Comparison of ENCODE assay signal across 9 cellular contexts in genomic region chr4:89305712-89306437, GRCh38. TPM values are rescaled to one million over a fixed set of nuclear protein-coding genes. Genes with fewer than 3 reads are reported as not detected.
A peak's percentile ranks its signal among the peaks of the same experiment; 100 is the strongest.
DNase-seq lines count a peak whose midpoint lies in the region; ATAC-seq and TF ChIP-seq lines count a peak whose summit lies in the region.
"Had no signal": no experiment of that assay in that cellular context is flagged by ENCODE, and none has a peak within 500 bp of the region (broad histone marks: within the 10 kb centered on the region; RNA-seq: fewer than 3 reads in every experiment).

No MANE protein-coding gene starts in this region.

- H3K27ac Mint-ChIP-seq in endodermal cell (no peak overlapping the region), neural progenitor cell (no peak overlapping the region)

- H3K9ac ChIP-seq in endodermal cell (ENCODE audit: extremely low read depth, low read length, poor library complexity, severe bottlenecking) (no peak overlapping the region), neural progenitor cell (no peak overlapping the region)

- no peaks in the 10 kb centered on the region for H3F3A ChIP-seq in neural progenitor cell (ENCODE audit: low read depth)

- H3K4me2 ChIP-seq in neural progenitor cell = no peak overlapping the region

- H3K4me3 ChIP-seq in endodermal cell (ENCODE audit: low read length) (no peak overlapping the region), neural progenitor cell (no peak overlapping the region)

- peak; percentile 45 for ATAC-seq in GM18870 (IDR thresholded peaks at IDR 0.05; ENCODE audit: unreplicated experiment)
- ATAC-seq in GM18517 (IDR thresholded peaks at IDR 0.05; ENCODE audit: unreplicated experiment) = no peak
- no peak for ATAC-seq in GM19023 (IDR thresholded peaks at IDR 0.05; ENCODE audit: unreplicated experiment)
- no peak for ATAC-seq in HG02870 (IDR thresholded peaks at IDR 0.05; ENCODE audit: unreplicated experiment)

- H4K20me1 ChIP-seq in neural progenitor cell (ENCODE audit: low read depth) = no peaks in the 10 kb centered on the region

- no peaks in the 10 kb centered on the region for H3K9me3 Mint-ChIP-seq in endodermal cell
- peaks cover 2% of the 10 kb centered on the region for H3K9me3 Mint-ChIP-seq in neural progenitor cell

- H3K9me3 ChIP-seq in endodermal cell (ENCODE audit: control insufficient read depth, low read length) (no peaks in the 10 kb centered on the region), neural progenitor cell (ENCODE audit: low read depth) (no peaks in the 10 kb centered on the region)

- H3K79me2 ChIP-seq in neural progenitor cell (ENCODE audit: low read depth) = no peaks in the 10 kb centered on the region

- peaks cover 28% of the 10 kb centered on the region for H3K27me3 Mint-ChIP-seq in endodermal cell (ENCODE audit: insufficient read depth)
- H3K27me3 Mint-ChIP-seq in neural progenitor cell (ENCODE audit: insufficient read depth, low read depth) = peaks cover 13% of the 10 kb centered on the region

- H2AFZ ChIP-seq in neural progenitor cell (replicated peaks) = no peak overlapping the region

- H3K27me3 ChIP-seq in endodermal cell (ENCODE audit: control insufficient read depth, insufficient read depth, low read length, poor library complexity, severe bottlenecking) (peaks cover 27% of the 10 kb centered on the region), neural progenitor cell (peaks cover 38% of the 10 kb centered on the region)

- H3K4me1 ChIP-seq in endodermal cell (ENCODE audit: control insufficient read depth, insufficient read depth, low read length) (no peaks in the 10 kb centered on the region), neural progenitor cell (no peaks in the 10 kb centered on the region)

- peak overlapping the region; percentile 69 for H3K4me3 Mint-ChIP-seq in endodermal cell
- peak overlapping the region; percentile 13 for H3K4me3 Mint-ChIP-seq in neural progenitor cell

- WGBS in endodermal cell (ENCODE audit: insufficient coverage in 1 of 2, insufficient read length in 1 of 2), 2 experiments = 79 to 90% methylated on average over 2 to 8 of the region's 8 CpGs

- peaks cover 11% of the 10 kb centered on the region for H3K4me1 Mint-ChIP-seq in endodermal cell
- peaks cover 12% of the 10 kb centered on the region for H3K4me1 Mint-ChIP-seq in neural progenitor cell

- DNase-seq in OCI-M1 (lab: John Stamatoyannopoulos, UW) (peak; percentile 35), endodermal cell (no peak), neural progenitor cell (ENCODE audit: low spot score) (no peak), NCI-H1417 treated with DMSO at 0.1 percent for 48 hours (lab: John Stamatoyannopoulos, UW) (no peak)

- H3K36me3 ChIP-seq in endodermal cell (ENCODE audit: control insufficient read depth, insufficient read depth, low read length) (no peaks in the 10 kb centered on the region), neural progenitor cell (no peaks in the 10 kb centered on the region)

- H3K36me3 Mint-ChIP-seq in endodermal cell (ENCODE audit: low read depth) = no peaks in the 10 kb centered on the region
- H3K36me3 Mint-ChIP-seq in neural progenitor cell = no peaks in the 10 kb centered on the region

- TF ChIP-seq CTCF in endodermal cell (conservative IDR thresholded peaks at IDR 0.05) (no peak), neural progenitor cell (IDR thresholded peaks at IDR 0.05) (no peak)

- H3K27ac ChIP-seq in endodermal cell (ENCODE audit: low read depth, low read length) = no peak overlapping the region
- no peak overlapping the region for H3K27ac ChIP-seq in neural progenitor cell
- H3K27ac ChIP-seq: VCaP had no signal

RNA-seq across cellular contexts. Expression of gene GPRIN3, which starts 1.7 kb away (rescaled TPM):
- total RNA-seq in endodermal cell = 1 to 10 TPM; 2.1 to 2.3 TPM
- polyA plus RNA-seq in endodermal cell (2013, experiment 1 of 2) = 1.5 TPM
- 1.4 TPM for polyA plus RNA-seq in endodermal cell (2013, experiment 2 of 2)
- 0.15 TPM in 2 replicates for total RNA-seq in neural progenitor cell (ENCODE audit: low replicate concordance)
